14 cellular contexts compared by ENCODE assay signal in the genomic region with DNA sequence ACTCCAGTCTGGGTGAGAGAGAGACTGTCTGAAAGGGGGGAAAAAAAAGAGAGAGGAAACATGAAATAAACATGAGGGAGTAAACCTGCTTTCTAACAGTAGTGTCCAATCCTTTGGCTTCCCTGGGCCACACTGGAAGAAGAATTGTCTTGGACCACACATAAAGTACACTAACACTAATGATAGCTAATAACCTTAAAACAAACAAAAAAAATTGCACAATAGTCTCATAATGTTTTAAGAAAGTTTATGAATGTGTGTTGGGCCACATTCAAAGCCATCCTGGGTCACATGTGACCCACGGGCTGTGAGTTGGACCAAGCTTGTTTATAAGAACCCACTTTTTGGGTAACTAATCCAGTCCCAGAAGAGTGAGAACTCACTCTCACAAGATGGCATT. TPM values are rescaled to one million over a fixed set of nuclear protein-coding genes. Genes with fewer than 3 reads are reported as not detected.
A peak's percentile ranks its signal among the peaks of the same experiment; 100 is the strongest.
DNase-seq lines count a peak whose midpoint lies in the region; ATAC-seq and TF ChIP-seq lines count a peak whose summit lies in the region.
"Had no signal": no experiment of that assay in that cellular context is flagged by ENCODE, and none has a peak within 500 bp of the region (broad histone marks: within the 10 kb centered on the region; RNA-seq: fewer than 3 reads in every experiment).

No MANE protein-coding gene starts in this region.

- H3K4me3 Mint-ChIP-seq in activated CD4-positive, alpha-beta T cell treated with anti-CD3 and anti-CD28 coated beads, Interleukin-2, amount 10 ng/mL, durations not matched to agents 7 days and 5 days = no peak overlapping the region
- peak overlapping the region in 2 of 4 donors; percentile 50 to 91 for H3K4me3 Mint-ChIP-seq in IgD-negative memory B cell
- H3K4me3 Mint-ChIP-seq in chondrocyte (ENCODE audit: unreplicated experiment) = no peak overlapping the region
- H3K4me3 Mint-ChIP-seq in progenitor cell of endocrine pancreas (ENCODE audit: low read depth) = no peak overlapping the region
- H3K4me3 Mint-ChIP-seq: effector memory CD8-positive, alpha-beta T cell had no signal

- H3K9me3 Mint-ChIP-seq in activated CD4-positive, alpha-beta T cell treated with anti-CD3 and anti-CD28 coated beads, Interleukin-2, amount 10 ng/mL, durations not matched to agents 7 days and 5 days = no peaks in the 10 kb centered on the region
- H3K9me3 Mint-ChIP-seq in IgD-negative memory B cell = no peaks in the 10 kb centered on the region
- H3K9me3 Mint-ChIP-seq in chondrocyte (ENCODE audit: low read depth) = no peaks in the 10 kb centered on the region
- no peaks in the 10 kb centered on the region for H3K9me3 Mint-ChIP-seq in progenitor cell of endocrine pancreas (ENCODE audit: low read depth)
- H3K9me3 Mint-ChIP-seq: effector memory CD8-positive, alpha-beta T cell had no signal

- peaks cover 20% of the 10 kb centered on the region for H3K4me1 Mint-ChIP-seq in activated CD4-positive, alpha-beta T cell treated with anti-CD3 and anti-CD28 coated beads, Interleukin-2, amount 10 ng/mL, durations not matched to agents 7 days and 5 days
- H3K4me1 Mint-ChIP-seq in IgD-negative memory B cell (peaks cover 33 to 48% (median 42%) of the 10 kb centered on the region in 3 donors), chondrocyte (ENCODE audit: low read depth) (peaks cover 42% of the 10 kb centered on the region), progenitor cell of endocrine pancreas (ENCODE audit: low read depth) (no peaks in the 10 kb centered on the region)

- DNase-seq in activated CD4-positive, alpha-beta T cell treated with anti-CD3 and anti-CD28 coated beads, Interleukin-2, amount 10 ng/mL, durations not matched to agents 7 days and 5 days = no peak
- DNase-seq in activated CD4-positive, alpha-beta T cell treated with anti-CD3 and anti-CD28 coated beads for 48 hours = no peak
- DNase-seq in chondrocyte (ENCODE audit: low spot score) (no peak), progenitor cell of endocrine pancreas (ENCODE audit: low spot score, unreplicated experiment) (no peak), left cardiac atrium (no peak)
- DNase-seq: activated T-cell treated with anti-CD3 and anti-CD28 coated beads, Interleukin-2, amount 50 U/mL, for 1 hour; effector memory CD8-positive, alpha-beta T cell; left colon; NCI-H774; ovary; RPMI8226 had no signal

- ATAC-seq in GM18520 (IDR thresholded peaks at IDR 0.05; ENCODE audit: unreplicated experiment) = no peak
- ATAC-seq in HG02938 (IDR thresholded peaks at IDR 0.05; ENCODE audit: unreplicated experiment) = no peak
- no peak for ATAC-seq in left cardiac atrium
- ATAC-seq: effector memory CD8-positive, alpha-beta T cell; left colon had no signal

- intact Hi-C loops in left cardiac atrium (cut with DNase I) = no loop called here

- no peak for TF ChIP-seq CTCF in chondrocyte (IDR thresholded peaks at IDR 0.05)
- no peak for TF ChIP-seq CTCF in progenitor cell of endocrine pancreas (IDR thresholded peaks at IDR 0.05; ENCODE audit: unreplicated experiment)

- H3K27ac Mint-ChIP-seq in activated CD4-positive, alpha-beta T cell treated with anti-CD3 and anti-CD28 coated beads, Interleukin-2, amount 10 ng/mL, durations not matched to agents 7 days and 5 days = peak overlapping the region; percentile 27
- peak overlapping the region in 2 of 3 donors; percentile 99 to 100 for H3K27ac Mint-ChIP-seq in IgD-negative memory B cell
- H3K27ac Mint-ChIP-seq in chondrocyte (ENCODE audit: unreplicated experiment) = peak overlapping the region; percentile 69
- H3K27ac Mint-ChIP-seq in progenitor cell of endocrine pancreas = peak overlapping the region; percentile 75

- CTCF ChIA-PET in activated CD4-positive, alpha-beta T cell treated with anti-CD3 and anti-CD28 coated beads, Interleukin-2, amount 10 ng/mL, durations not matched to agents 7 days and 5 days (lab: Charles Lee) = interaction anchor here (0.6 to 1.4 kb wide), 4 partner anchors 12 to 116 kb away, joined by 3 read pairs; no protein-coding TSS in a partner anchor

- POLR2A ChIA-PET in activated CD4-positive, alpha-beta T cell treated with anti-CD3 and anti-CD28 coated beads, Interleukin-2, amount 10 ng/mL, durations not matched to agents 7 days and 5 days (lab: Charles Lee) = no interaction called here

- H3K36me3 Mint-ChIP-seq in activated CD4-positive, alpha-beta T cell treated with anti-CD3 and anti-CD28 coated beads, Interleukin-2, amount 10 ng/mL, durations not matched to agents 7 days and 5 days (ENCODE audit: low read depth) = peaks cover 8% of the 10 kb centered on the region
- H3K36me3 Mint-ChIP-seq in IgD-negative memory B cell (peaks cover 3% of the 10 kb centered on the region), chondrocyte (ENCODE audit: low read depth) (no peaks in the 10 kb centered on the region), progenitor cell of endocrine pancreas (ENCODE audit: insufficient read depth) (peaks cover 2% of the 10 kb centered on the region)

- H3K27me3 Mint-ChIP-seq in activated CD4-positive, alpha-beta T cell treated with anti-CD3 and anti-CD28 coated beads, Interleukin-2, amount 10 ng/mL, durations not matched to agents 7 days and 5 days = no peaks in the 10 kb centered on the region
- no peaks in the 10 kb centered on the region for H3K27me3 Mint-ChIP-seq in IgD-negative memory B cell
- no peaks in the 10 kb centered on the region for H3K27me3 Mint-ChIP-seq in chondrocyte (ENCODE audit: low read depth)
- H3K27me3 Mint-ChIP-seq in progenitor cell of endocrine pancreas = no peaks in the 10 kb centered on the region
- H3K27me3 Mint-ChIP-seq: effector memory CD8-positive, alpha-beta T cell had no signal

RNA-seq across cellular contexts. Expression of a gene that starts 30.3 kb away (rescaled TPM):
- 100 to 1,000 TPM; 108 to 116 TPM for total RNA-seq in activated CD4-positive, alpha-beta T cell treated with anti-CD3 and anti-CD28 coated beads, Interleukin-2, amount 10 ng/mL, durations not matched to agents 7 days and 5 days
- 35.3 TPM for polyA plus RNA-seq in IgD-negative memory B cell
- total RNA-seq in chondrocyte (53.3 to 61.3 TPM (median 53.8 TPM) in 3 replicates), progenitor cell of endocrine pancreas (87.5 and 91.1 TPM in 2 replicates), left cardiac atrium (10 to 100 TPM; 35.3 to 40.3 TPM)

Comparison
In these comparisons a context has a peak if more than half of its experiments do, and no peak if none do; other contexts are left out.
1. H3K27ac Mint-ChIP-seq: peak in every context shown above with its lines; median percentile 100 in IgD-negative memory B cell; 75 in progenitor cell of endocrine pancreas; 69 in chondrocyte; 27 in activated CD4-positive, alpha-beta T cell treated with anti-CD3 and anti-CD28 coated beads, Interleukin-2, amount 10 ng/mL, durations not matched to agents 7 days and 5 days.